In genomic region chr11:111697910-111698309, GRCh38 we compare ENCODE assay signal across 14 cellular contexts.
DNase-seq lines count a peak whose midpoint lies in the region; ATAC-seq lines count a peak whose summit lies in the region.
"Had no signal": no experiment of that assay in that cellular context is flagged by ENCODE, and none has a peak within 500 bp of the region (broad histone marks: within the 10 kb centered on the region; RNA-seq: fewer than 3 reads in every experiment).

No MANE protein-coding gene starts in this region.

- ATAC-seq in GM19397 (IDR thresholded peaks at IDR 0.05; ENCODE audit: unreplicated experiment) (peak; percentile 54), HG02852 (IDR thresholded peaks at IDR 0.05; ENCODE audit: unreplicated experiment) (peak; percentile 77)

- H2AFZ ChIP-seq in ACC112 (ENCODE audit: low read length, unreplicated experiment), result no peak overlapping the region

- no peaks in the 10 kb centered on the region for H3K79me2 ChIP-seq in ACC112 (ENCODE audit: control insufficient read depth, insufficient read depth, low read length, unreplicated experiment)

- no peaks in the 10 kb centered on the region for H3K9me3 ChIP-seq in effector memory CD4-positive, alpha-beta T cell (ENCODE audit: control insufficient read depth, low read length)

- H3K27me3 ChIP-seq in ACC112 (ENCODE audit: insufficient read depth, low read length), result no peaks in the 10 kb centered on the region
- H3K27me3 ChIP-seq in effector memory CD4-positive, alpha-beta T cell (replicated peaks; ENCODE audit: control insufficient read depth, insufficient read depth, low read length, poor library complexity, severe bottlenecking), result no peaks in the 10 kb centered on the region
- H3K27me3 ChIP-seq: dorsolateral prefrontal cortex had no signal

- no peaks in the 10 kb centered on the region for H3K36me3 ChIP-seq in ACC112 (ENCODE audit: insufficient read depth, low read length)
- no peaks in the 10 kb centered on the region for H3K36me3 ChIP-seq in effector memory CD4-positive, alpha-beta T cell (ENCODE audit: control insufficient read depth, insufficient read depth, low read length)

- no peak overlapping the region for H3K4me3 ChIP-seq in ACC112 (ENCODE audit: low read depth, low read length)
- H3K4me3 ChIP-seq in effector memory CD4-positive, alpha-beta T cell (ENCODE audit: insufficient read depth, low read depth, low read length, poor library complexity, severe bottlenecking), result no peak overlapping the region
- H3K4me3 ChIP-seq: dorsolateral prefrontal cortex had no signal

- H3K4me1 ChIP-seq in ACC112 (ENCODE audit: control insufficient read depth, insufficient read depth, low read length, unreplicated experiment), result peaks cover 43% of the 10 kb centered on the region
- H3K4me1 ChIP-seq in effector memory CD4-positive, alpha-beta T cell (ENCODE audit: control insufficient read depth, insufficient read depth, low read length, poor library complexity, severe bottlenecking), result no peaks in the 10 kb centered on the region

- peak overlapping the region; percentile 68 for H3K27ac ChIP-seq in ACC112 (ENCODE audit: low read depth, low read length)
- H3K27ac ChIP-seq in effector memory CD4-positive, alpha-beta T cell (ENCODE audit: insufficient read depth, low read length, poor library complexity, severe bottlenecking), result no peak overlapping the region

- DNase-seq in NAMALWA (ENCODE audit: low spot score) (peak; percentile 13), EL (no peak), UCSD-AML1 (lab: John Stamatoyannopoulos, UW; ENCODE audit: unreplicated experiment) (no peak), DMS53 (lab: John Stamatoyannopoulos, UW) (no peak)
- no peak for DNase-seq in effector memory CD4-positive, alpha-beta T cell
- DNase-seq: 8988T, dorsolateral prefrontal cortex, foreskin melanocyte, naive B cell, NCI-H146, SIG-M5 had no signal
